In the genomic region with DNA sequence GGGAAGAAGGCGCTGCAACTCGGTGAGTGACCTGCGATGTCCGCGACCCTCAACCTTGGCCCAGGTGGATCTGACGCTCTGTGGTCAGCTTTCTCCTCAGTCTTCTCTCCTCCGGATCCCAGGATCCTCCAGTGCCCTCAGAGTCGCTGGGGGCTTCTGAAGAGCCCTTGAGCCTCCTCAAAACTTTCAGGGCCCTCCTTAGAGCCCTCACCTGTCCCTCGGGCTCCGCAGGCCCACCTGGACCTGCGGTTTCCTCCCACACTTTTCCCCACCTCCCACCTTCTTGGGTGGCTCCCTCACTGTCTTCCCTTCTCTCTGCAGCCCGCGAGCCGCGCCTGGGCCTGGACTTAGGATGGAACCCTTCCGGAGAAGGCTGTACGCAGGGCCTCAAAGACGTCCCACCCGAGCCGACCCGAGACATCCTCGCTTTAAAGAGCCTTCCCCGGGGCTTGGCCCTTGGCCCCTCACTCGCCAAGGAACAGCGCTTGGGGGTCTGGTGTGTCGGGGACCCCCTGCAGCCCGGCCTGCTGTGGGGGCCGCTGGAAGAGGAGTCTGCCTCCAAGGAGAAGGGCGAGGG, we compare ENCODE assay signal across 8 cellular contexts. TPM values are rescaled to one million over a fixed set of nuclear protein-coding genes. Genes with fewer than 3 reads are reported as not detected.
DNase-seq lines count a peak whose midpoint lies in the region; ATAC-seq and TF ChIP-seq lines count a peak whose summit lies in the region.

No MANE protein-coding gene starts in this region.

- H3K27ac ChIP-seq in CD4-positive, CD25-positive, alpha-beta regulatory T cell (ENCODE audit: insufficient read depth, low read length, poor library complexity, severe bottlenecking) = peak overlapping the region; percentile 76
- peak overlapping the region; percentile 95 for H3K27ac ChIP-seq in brain microvascular endothelial cell

- peak overlapping the region; percentile 91 to 97 (median 97) for H3K27ac Mint-ChIP-seq in CD4-positive, CD25-positive, alpha-beta regulatory T cell

- H3K4me1 ChIP-seq in CD4-positive, CD25-positive, alpha-beta regulatory T cell (ENCODE audit: control insufficient read depth, insufficient read depth, low read length, poor library complexity, severe bottlenecking) = peaks cover 61% of the 10 kb centered on the region
- peaks cover 23% of the 10 kb centered on the region for H3K4me1 ChIP-seq in mucosa of stomach (ENCODE audit: control insufficient read depth, insufficient read depth, low read length)

- peak overlapping the region; percentile 99 for H3K4me3 ChIP-seq in CD4-positive, CD25-positive, alpha-beta regulatory T cell (ENCODE audit: low read depth, low read length)
- peak overlapping the region; percentile 98 for H3K4me3 ChIP-seq in brain microvascular endothelial cell (ENCODE audit: low read depth, low read length)
- H3K4me3 ChIP-seq in mucosa of stomach (ENCODE audit: low read length) = peak overlapping the region; percentile 65

- no peaks in the 10 kb centered on the region for H3K27me3 Mint-ChIP-seq in CD4-positive, CD25-positive, alpha-beta regulatory T cell

- H3K9ac ChIP-seq in mucosa of stomach (ENCODE audit: low read length) = peak overlapping the region; percentile 90

- H3K9me3 Mint-ChIP-seq in CD4-positive, CD25-positive, alpha-beta regulatory T cell = peaks cover 0 to 2% (median 0%) of the 10 kb centered on the region in 7 donors

- H3K9me3 ChIP-seq in CD4-positive, CD25-positive, alpha-beta regulatory T cell (ENCODE audit: control insufficient read depth in 2 of 2, low read length in 2 of 2) = no peaks in the 10 kb centered on the region
- H3K9me3 ChIP-seq in mucosa of stomach (ENCODE audit: control insufficient read depth, low read length) = no peaks in the 10 kb centered on the region

- peak overlapping the region; percentile 90 to 99 (median 96) for H3K4me3 Mint-ChIP-seq in CD4-positive, CD25-positive, alpha-beta regulatory T cell

- TF ChIP-seq CTCF in brain microvascular endothelial cell (IDR thresholded peaks at IDR 0.05; ENCODE audit: low read depth, low read length, missing control alignments) = no peak

- peaks cover 9 to 72% (median 33%) of the 10 kb centered on the region in 4 donors for H3K4me1 Mint-ChIP-seq in CD4-positive, CD25-positive, alpha-beta regulatory T cell

- peaks cover 32% of the 10 kb centered on the region for H3K36me3 Mint-ChIP-seq in CD4-positive, CD25-positive, alpha-beta regulatory T cell

- peaks cover 37% of the 10 kb centered on the region for H3K36me3 ChIP-seq in CD4-positive, CD25-positive, alpha-beta regulatory T cell (ENCODE audit: control insufficient read depth, insufficient read depth, low read length)
- H3K36me3 ChIP-seq in brain microvascular endothelial cell (replicated peaks) (peaks cover 29% of the 10 kb centered on the region), mucosa of stomach (ENCODE audit: control insufficient read depth, insufficient read depth, low read length) (peaks cover 26% of the 10 kb centered on the region)

- no peak for DNase-seq in CD4-positive, CD25-positive, alpha-beta regulatory T cell
- DNase-seq in brain microvascular endothelial cell (no peak), SW 1271 (lab: John Stamatoyannopoulos, UW) (no peak), GM19240 (ENCODE audit: insufficient read length, low spot score) (no peak)

- in situ Hi-C loops in brain microvascular endothelial cell (cut with HindIII; ENCODE audit: low pct_ligation_motif_present, low sequenced_read_pairs) = no loop called here

- no peak for ATAC-seq in CD4-positive, CD25-positive, alpha-beta regulatory T cell (ENCODE audit: low read depth in 2 of 2)
- ATAC-seq in HG03039 (IDR thresholded peaks at IDR 0.05; ENCODE audit: unreplicated experiment) = peak; percentile 3
- no peak for ATAC-seq in GM21447 (IDR thresholded peaks at IDR 0.05; ENCODE audit: unreplicated experiment)
- no peak for ATAC-seq in GM21515 (IDR thresholded peaks at IDR 0.05; ENCODE audit: unreplicated experiment)

- H3K27me3 ChIP-seq in CD4-positive, CD25-positive, alpha-beta regulatory T cell (ENCODE audit: control insufficient read depth, insufficient read depth, low read length) = no peaks in the 10 kb centered on the region
- H3K27me3 ChIP-seq in brain microvascular endothelial cell (replicated peaks) = no peaks in the 10 kb centered on the region
- no peaks in the 10 kb centered on the region for H3K27me3 ChIP-seq in mucosa of stomach (ENCODE audit: control insufficient read depth, insufficient read depth, low read length)

RNA-seq across cellular contexts. Expression of a gene that starts 0.3 kb away (rescaled TPM):
- total RNA-seq in CD4-positive, CD25-positive, alpha-beta regulatory T cell = 12.4 TPM
- polyA plus RNA-seq in CD4-positive, CD25-positive, alpha-beta regulatory T cell = 10 to 100 TPM in 1 of 4 donors, 1 to 10 TPM in 3; 6.3 to 12.9 (median 8.0) TPM

RNA-seq across cellular contexts. Expression of a gene that starts 0.7 kb away (rescaled TPM):
- 72.5 TPM for total RNA-seq in CD4-positive, CD25-positive, alpha-beta regulatory T cell
- polyA plus RNA-seq in CD4-positive, CD25-positive, alpha-beta regulatory T cell = 10 to 100 TPM; 46.6 to 63.6 (median 51.1) TPM

RNA-seq across cellular contexts. Expression of a gene that starts 17.8 kb away (rescaled TPM):
- total RNA-seq in CD4-positive, CD25-positive, alpha-beta regulatory T cell = not detected
- not detected for polyA plus RNA-seq in CD4-positive, CD25-positive, alpha-beta regulatory T cell
